ENCODE assay signal across 1 cellular context in the genomic region with DNA sequence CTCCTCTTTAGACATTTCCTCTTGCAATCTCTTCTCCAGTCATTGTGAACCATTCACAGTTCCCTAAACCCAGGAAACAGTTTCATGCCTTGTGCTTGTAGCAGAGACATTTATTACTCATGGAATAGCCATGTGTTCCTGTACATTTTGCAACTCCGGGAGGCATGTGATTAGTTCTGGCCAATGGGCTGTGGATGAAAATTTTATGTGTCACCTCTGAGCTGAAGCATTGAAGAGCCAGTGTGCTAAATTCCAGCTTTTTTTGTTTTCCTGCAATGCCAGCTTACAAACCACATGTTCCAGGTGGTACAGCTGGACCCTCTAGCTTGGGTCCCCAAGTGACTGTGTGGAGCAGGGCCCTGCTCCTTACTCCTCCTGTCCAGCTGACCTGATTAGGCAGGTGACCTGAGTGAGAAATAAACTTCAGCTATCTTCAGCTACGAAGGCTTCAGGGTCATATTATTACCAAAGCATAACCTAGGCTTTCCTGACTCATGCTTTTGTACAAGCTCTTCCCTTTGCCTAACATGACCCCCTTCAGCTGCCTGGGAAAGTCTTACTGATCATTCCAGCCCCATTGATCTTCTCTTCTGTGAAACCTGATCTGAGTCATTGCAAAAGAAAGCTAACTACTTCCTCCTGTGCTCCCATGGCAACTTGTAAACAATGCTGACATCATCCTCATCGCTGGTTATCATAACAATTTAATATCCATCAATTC.
TF ChIP-seq lines count a peak whose summit lies in the region.

No MANE protein-coding gene starts in this region.

TF ChIP-seq in HepG2, 621 proteins besides CTCF, POLR2A, EP300 and RAD21 (continued from another document and continues in another):
- TF ChIP-seq, protein P1, sequence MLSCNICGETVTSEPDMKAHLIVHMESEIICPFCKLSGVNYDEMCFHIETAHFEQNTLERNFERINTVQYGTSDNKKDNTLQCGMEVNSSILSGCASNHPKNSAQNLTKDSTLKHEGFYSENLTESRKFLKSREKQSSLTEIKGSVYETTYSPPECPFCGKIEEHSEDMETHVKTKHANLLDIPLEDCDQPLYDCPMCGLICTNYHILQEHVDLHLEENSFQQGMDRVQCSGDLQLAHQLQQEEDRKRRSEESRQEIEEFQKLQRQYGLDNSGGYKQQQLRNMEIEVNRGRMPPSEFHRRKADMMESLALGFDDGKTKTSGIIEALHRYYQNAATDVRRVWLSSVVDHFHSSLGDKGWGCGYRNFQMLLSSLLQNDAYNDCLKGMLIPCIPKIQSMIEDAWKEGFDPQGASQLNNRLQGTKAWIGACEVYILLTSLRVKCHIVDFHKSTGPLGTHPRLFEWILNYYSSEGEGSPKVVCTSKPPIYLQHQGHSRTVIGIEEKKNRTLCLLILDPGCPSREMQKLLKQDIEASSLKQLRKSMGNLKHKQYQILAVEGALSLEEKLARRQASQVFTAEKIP (CRISPR knock-in tag; IDR thresholded peaks at IDR 0.05; ENCODE audit: borderline replicate concordance) = no peak
- TF ChIP-seq JUND (CRISPR knock-in tag; IDR thresholded peaks at IDR 0.05) (peak; percentile 91), NFKBIZ (CRISPR knock-in tag; IDR thresholded peaks at IDR 0.05) (peak; percentile 71; the same call in 1 of the 2 replicates), ZNF138 (CRISPR knock-in tag; IDR thresholded peaks at IDR 0.05; ENCODE audit: low read depth) (no peak), ZNF773 (CRISPR knock-in tag; IDR thresholded peaks at IDR 0.05; ENCODE audit: borderline replicate concordance) (no peak), PHF20 (CRISPR knock-in tag; IDR thresholded peaks at IDR 0.05) (no peak), SRSF1 (optimal IDR thresholded peaks at IDR 0.05; ENCODE audit: low read depth, low read length) (no peak), HOXA9 (CRISPR knock-in tag; IDR thresholded peaks at IDR 0.05; ENCODE audit: borderline replicate concordance) (no peak), THAP11 (CRISPR knock-in tag; IDR thresholded peaks at IDR 0.05) (peak; percentile 62; the same call in 1 of the 2 replicates), JDP2 (CRISPR knock-in tag; IDR thresholded peaks at IDR 0.05; ENCODE audit: borderline replicate concordance) (no peak), ZNF329 (CRISPR knock-in tag; IDR thresholded peaks at IDR 0.05; ENCODE audit: low read depth) (no peak), MIER2 (CRISPR knock-in tag; IDR thresholded peaks at IDR 0.05) (peak; percentile 83; the same call in 1 of the 2 replicates), ZNF777 (CRISPR knock-in tag; IDR thresholded peaks at IDR 0.05) (no peak), PCBP2 (optimal IDR thresholded peaks at IDR 0.05; ENCODE audit: low read depth, low read length, poor library complexity, severe bottlenecking) (no peak), ZNF382 (CRISPR knock-in tag; IDR thresholded peaks at IDR 0.05; ENCODE audit: borderline replicate concordance) (no peak), ZNF598 (CRISPR knock-in tag; IDR thresholded peaks at IDR 0.05; ENCODE audit: borderline replicate concordance) (peak; percentile 80; the same call in 1 of the 2 replicates), SMARCC2 (IDR thresholded peaks at IDR 0.05) (no peak), NCOA2 (CRISPR knock-in tag; IDR thresholded peaks at IDR 0.05) (peak; percentile 97), NR2C2 (CRISPR knock-in tag; IDR thresholded peaks at IDR 0.05; ENCODE audit: borderline replicate concordance) (peak; percentile 58; the same call in 1 of the 2 replicates), RBAK (CRISPR knock-in tag; IDR thresholded peaks at IDR 0.05) (no peak; the same call in 1 of the 2 replicates)
- TF ChIP-seq, protein P2, sequence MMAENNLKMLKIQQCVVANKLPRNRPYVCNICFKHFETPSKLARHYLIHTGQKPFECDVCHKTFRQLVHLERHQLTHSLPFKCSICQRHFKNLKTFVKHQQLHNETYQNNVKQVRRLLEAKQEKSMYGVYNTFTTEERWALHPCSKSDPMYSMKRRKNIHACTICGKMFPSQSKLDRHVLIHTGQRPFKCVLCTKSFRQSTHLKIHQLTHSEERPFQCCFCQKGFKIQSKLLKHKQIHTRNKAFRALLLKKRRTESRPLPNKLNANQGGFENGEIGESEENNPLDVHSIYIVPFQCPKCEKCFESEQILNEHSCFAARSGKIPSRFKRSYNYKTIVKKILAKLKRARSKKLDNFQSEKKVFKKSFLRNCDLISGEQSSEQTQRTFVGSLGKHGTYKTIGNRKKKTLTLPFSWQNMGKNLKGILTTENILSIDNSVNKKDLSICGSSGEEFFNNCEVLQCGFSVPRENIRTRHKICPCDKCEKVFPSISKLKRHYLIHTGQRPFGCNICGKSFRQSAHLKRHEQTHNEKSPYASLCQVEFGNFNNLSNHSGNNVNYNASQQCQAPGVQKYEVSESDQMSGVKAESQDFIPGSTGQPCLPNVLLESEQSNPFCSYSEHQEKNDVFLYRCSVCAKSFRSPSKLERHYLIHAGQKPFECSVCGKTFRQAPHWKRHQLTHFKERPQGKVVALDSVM (CRISPR knock-in tag; IDR thresholded peaks at IDR 0.05) = no peak
- TF ChIP-seq, protein P3, sequence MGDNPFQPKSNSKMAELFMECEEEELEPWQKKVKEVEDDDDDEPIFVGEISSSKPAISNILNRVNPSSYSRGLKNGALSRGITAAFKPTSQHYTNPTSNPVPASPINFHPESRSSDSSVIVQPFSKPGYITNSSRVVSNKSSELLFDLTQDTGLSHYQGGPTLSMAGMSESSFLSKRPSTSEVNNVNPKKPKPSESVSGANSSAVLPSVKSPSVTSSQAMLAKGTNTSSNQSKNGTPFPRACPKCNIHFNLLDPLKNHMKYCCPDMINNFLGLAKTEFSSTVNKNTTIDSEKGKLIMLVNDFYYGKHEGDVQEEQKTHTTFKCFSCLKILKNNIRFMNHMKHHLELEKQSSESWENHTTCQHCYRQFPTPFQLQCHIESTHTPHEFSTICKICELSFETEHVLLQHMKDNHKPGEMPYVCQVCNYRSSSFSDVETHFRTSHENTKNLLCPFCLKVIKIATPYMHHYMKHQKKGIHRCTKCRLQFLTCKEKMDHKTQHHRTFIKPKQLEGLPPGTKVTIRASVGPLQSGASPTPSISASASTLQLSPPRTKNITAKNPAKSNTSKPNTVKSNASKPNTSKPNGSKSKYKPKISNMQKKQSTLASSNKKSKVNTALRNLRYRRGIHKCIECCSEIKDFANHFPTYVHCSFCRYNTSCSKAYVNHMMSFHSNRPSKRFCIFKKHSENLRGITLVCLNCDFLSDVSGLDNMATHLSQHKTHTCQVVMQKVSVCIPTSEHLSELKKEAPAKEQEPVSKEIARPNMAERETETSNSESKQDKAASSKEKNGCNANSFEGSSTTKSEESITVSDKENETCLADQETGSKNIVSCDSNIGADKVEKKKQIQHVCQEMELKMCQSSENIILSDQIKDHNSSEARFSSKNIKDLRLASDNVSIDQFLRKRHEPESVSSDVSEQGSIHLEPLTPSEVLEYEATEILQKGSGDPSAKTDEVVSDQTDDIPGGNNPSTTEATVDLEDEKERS (CRISPR knock-in tag; IDR thresholded peaks at IDR 0.05) = no peak
- TF ChIP-seq, protein P4, sequence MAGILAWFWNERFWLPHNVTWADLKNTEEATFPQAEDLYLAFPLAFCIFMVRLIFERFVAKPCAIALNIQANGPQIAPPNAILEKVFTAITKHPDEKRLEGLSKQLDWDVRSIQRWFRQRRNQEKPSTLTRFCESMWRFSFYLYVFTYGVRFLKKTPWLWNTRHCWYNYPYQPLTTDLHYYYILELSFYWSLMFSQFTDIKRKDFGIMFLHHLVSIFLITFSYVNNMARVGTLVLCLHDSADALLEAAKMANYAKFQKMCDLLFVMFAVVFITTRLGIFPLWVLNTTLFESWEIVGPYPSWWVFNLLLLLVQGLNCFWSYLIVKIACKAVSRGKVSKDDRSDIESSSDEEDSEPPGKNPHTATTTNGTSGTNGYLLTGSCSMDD (CRISPR knock-in tag; IDR thresholded peaks at IDR 0.05) = no peak
- TF ChIP-seq, protein P5, sequence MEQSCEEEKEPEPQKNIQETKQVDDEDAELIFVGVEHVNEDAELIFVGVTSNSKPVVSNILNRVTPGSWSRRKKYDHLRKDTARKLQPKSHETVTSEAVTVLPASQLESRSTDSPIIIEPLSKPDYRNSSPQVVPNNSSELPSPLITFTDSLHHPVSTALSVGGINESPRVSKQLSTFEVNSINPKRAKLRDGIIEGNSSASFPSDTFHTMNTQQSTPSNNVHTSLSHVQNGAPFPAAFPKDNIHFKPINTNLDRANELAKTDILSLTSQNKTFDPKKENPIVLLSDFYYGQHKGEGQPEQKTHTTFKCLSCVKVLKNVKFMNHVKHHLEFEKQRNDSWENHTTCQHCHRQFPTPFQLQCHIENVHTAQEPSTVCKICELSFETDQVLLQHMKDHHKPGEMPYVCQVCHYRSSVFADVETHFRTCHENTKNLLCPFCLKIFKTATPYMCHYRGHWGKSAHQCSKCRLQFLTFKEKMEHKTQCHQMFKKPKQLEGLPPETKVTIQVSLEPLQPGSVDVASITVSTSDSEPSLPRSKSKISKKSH (CRISPR knock-in tag; IDR thresholded peaks at IDR 0.05; ENCODE audit: borderline replicate concordance) = no peak
- TF ChIP-seq, protein P6, sequence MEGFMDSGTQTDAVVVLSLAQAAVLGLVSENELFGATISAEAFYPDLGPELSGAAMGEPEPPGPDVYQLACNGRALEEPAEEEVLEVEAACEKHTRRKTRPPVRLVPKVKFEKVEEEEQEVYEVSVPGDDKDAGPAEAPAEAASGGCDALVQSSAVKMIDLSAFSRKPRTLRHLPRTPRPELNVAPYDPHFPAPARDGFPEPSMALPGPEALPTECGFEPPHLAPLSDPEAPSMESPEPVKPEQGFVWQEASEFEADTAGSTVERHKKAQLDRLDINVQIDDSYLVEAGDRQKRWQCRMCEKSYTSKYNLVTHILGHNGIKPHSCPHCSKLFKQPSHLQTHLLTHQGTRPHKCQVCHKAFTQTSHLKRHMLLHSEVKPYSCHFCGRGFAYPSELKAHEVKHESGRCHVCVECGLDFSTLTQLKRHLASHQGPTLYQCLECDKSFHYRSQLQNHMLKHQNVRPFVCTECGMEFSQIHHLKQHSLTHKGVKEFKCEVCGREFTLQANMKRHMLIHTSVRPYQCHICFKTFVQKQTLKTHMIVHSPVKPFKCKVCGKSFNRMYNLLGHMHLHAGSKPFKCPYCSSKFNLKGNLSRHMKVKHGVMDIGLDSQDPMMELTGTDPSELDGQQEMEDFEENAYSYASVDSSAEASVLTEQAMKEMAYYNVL (CRISPR knock-in tag; IDR thresholded peaks at IDR 0.05; ENCODE audit: borderline replicate concordance) = peak; percentile 37; the same call in 1 of the 2 replicates
- TF ChIP-seq, protein P7, sequence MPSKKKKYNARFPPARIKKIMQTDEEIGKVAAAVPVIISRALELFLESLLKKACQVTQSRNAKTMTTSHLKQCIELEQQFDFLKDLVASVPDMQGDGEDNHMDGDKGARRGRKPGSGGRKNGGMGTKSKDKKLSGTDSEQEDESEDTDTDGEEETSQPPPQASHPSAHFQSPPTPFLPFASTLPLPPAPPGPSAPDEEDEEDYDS (CRISPR knock-in tag; IDR thresholded peaks at IDR 0.05) = no peak
- TF ChIP-seq, protein P8, sequence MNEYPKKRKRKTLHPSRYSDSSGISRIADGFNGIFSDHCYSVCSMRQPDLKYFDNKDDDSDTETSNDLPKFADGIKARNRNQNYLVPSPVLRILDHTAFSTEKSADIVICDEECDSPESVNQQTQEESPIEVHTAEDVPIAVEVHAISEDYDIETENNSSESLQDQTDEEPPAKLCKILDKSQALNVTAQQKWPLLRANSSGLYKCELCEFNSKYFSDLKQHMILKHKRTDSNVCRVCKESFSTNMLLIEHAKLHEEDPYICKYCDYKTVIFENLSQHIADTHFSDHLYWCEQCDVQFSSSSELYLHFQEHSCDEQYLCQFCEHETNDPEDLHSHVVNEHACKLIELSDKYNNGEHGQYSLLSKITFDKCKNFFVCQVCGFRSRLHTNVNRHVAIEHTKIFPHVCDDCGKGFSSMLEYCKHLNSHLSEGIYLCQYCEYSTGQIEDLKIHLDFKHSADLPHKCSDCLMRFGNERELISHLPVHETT (CRISPR knock-in tag; conservative IDR thresholded peaks at IDR 0.05) = no peak; the same call in 1 of the 2 replicates
- TF ChIP-seq, protein P9, sequence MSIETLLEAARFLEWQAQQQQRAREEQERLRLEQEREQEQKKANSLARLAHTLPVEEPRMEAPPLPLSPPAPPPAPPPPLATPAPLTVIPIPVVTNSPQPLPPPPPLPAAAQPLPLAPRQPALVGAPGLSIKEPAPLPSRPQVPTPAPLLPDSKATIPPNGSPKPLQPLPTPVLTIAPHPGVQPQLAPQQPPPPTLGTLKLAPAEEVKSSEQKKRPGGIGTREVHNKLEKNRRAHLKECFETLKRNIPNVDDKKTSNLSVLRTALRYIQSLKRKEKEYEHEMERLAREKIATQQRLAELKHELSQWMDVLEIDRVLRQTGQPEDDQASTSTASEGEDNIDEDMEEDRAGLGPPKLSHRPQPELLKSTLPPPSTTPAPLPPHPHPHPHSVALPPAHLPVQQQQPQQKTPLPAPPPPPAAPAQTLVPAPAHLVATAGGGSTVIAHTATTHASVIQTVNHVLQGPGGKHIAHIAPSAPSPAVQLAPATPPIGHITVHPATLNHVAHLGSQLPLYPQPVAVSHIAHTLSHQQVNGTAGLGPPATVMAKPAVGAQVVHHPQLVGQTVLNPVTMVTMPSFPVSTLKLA (IDR thresholded peaks at IDR 0.05) = 0 out of 2 replicates have a peak, but pooled peaks have one; percentile 7
- TF ChIP-seq, protein P10, sequence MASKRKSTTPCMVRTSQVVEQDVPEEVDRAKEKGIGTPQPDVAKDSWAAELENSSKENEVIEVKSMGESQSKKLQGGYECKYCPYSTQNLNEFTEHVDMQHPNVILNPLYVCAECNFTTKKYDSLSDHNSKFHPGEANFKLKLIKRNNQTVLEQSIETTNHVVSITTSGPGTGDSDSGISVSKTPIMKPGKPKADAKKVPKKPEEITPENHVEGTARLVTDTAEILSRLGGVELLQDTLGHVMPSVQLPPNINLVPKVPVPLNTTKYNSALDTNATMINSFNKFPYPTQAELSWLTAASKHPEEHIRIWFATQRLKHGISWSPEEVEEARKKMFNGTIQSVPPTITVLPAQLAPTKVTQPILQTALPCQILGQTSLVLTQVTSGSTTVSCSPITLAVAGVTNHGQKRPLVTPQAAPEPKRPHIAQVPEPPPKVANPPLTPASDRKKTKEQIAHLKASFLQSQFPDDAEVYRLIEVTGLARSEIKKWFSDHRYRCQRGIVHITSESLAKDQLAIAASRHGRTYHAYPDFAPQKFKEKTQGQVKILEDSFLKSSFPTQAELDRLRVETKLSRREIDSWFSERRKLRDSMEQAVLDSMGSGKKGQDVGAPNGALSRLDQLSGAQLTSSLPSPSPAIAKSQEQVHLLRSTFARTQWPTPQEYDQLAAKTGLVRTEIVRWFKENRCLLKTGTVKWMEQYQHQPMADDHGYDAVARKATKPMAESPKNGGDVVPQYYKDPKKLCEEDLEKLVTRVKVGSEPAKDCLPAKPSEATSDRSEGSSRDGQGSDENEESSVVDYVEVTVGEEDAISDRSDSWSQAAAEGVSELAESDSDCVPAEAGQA (IDR thresholded peaks at IDR 0.05; ENCODE audit: low read depth) = no peak
- TF ChIP-seq, protein P10 (CRISPR knock-in tag; IDR thresholded peaks at IDR 0.05; ENCODE audit: borderline replicate concordance) = no peak
